Comparison of ENCODE assay signal across 16 cellular contexts in the genomic region with DNA sequence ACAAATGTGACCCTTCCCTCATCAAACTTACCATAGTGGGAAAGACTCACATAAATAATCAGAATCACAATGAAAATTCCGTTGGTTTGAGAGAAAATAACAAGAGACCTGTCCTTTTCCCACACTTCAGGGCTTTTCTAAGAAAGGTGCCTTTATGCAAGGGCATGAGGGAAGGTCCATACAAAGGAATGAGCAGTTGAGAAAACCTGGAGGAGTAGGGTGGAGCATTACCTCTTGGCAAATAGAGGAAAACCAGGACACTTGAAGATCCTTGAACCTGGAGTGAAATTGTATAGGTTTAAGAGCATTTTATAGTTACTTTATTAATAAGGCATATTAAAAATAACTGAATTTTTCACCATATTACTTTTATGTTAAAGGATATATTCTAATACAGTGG. TPM values are rescaled to one million over a fixed set of nuclear protein-coding genes. Genes with fewer than 3 reads are reported as not detected.
A peak's percentile ranks its signal among the peaks of the same experiment; 100 is the strongest.
DNase-seq lines count a peak whose midpoint lies in the region; ATAC-seq, FAIRE-seq and TF ChIP-seq lines count a peak whose summit lies in the region.
"Had no signal": no experiment of that assay in that cellular context is flagged by ENCODE, and none has a peak within 500 bp of the region (broad histone marks: within the 10 kb centered on the region; RNA-seq: fewer than 3 reads in every experiment).

No MANE protein-coding gene starts in this region.

- H2AK5ac ChIP-seq in H1 (ENCODE audit: low read depth, low read length), result no peak overlapping the region

- H2AFZ ChIP-seq in GM23338, result no peak overlapping the region
- no peak overlapping the region for H2AFZ ChIP-seq in H1 (ENCODE audit: low read length)
- H2AFZ ChIP-seq: PC-9 had no signal

- FAIRE-seq in H1 (lab: Jason Lieb, UNC), result no peak

- TF ChIP-seq POLR2A in H1 (IDR thresholded peaks at IDR 0.05; ENCODE audit: control extremely low read depth in 1 of 2, low read depth in 2 of 2, low read length in 2 of 2), result no peak
- TF ChIP-seq POLR2A in gastrocnemius medialis (IDR thresholded peaks at IDR 0.05), result no peak

- no peaks in the 10 kb centered on the region for H3K9me3 Mint-ChIP-seq in GM23338
- H3K9me3 Mint-ChIP-seq: CD4-positive, alpha-beta memory T cell had no signal

- no peaks in the 10 kb centered on the region for H3K9me2 ChIP-seq in GM23338 (ENCODE audit: insufficient read depth)

- no peak overlapping the region for H2BK15ac ChIP-seq in H1 (ENCODE audit: low read length)

- H2BK12ac ChIP-seq in H1 (ENCODE audit: low read depth, low read length), result no peak overlapping the region

- no peaks in the 10 kb centered on the region for H3K79me1 ChIP-seq in H1 (ENCODE audit: low read depth, low read length)

- in situ Hi-C loops in gastrocnemius medialis (cut with MboI; ENCODE audit: low sequenced_read_pairs in 4 of 4), result no loop called here

- H3K4me1 ChIP-seq in GM23338 (ENCODE audit: insufficient read depth), result 0 out of 2 replicates have a peak, but pooled peaks cover 4% of the 10 kb centered on the region
- peaks cover 0 to 4% (median 3%) of the 10 kb centered on the region in 4 experiments; a peak in 4 of 7 replicates for H3K4me1 ChIP-seq in H1 (replicated peaks in 1 of 4; ENCODE audit: control insufficient read depth in 3 of 4, insufficient read depth in 4 of 4, low read length in 3 of 4)
- peaks cover 4 to 10% of the 10 kb centered on the region in 2 donors for H3K4me1 ChIP-seq in gastrocnemius medialis

- H2BK20ac ChIP-seq in H1 (ENCODE audit: low read length), result no peak overlapping the region

- no peaks in the 10 kb centered on the region for H3F3A ChIP-seq in GM23338 (replicated peaks; ENCODE audit: low read depth)

- H3K4me2 ChIP-seq in GM23338 (peak overlapping the region; percentile 3; the same call in 1 of the 2 replicates), H1 (ENCODE audit: insufficient read depth in 1 of 2, low read depth in 2 of 2, low read length in 2 of 2) (0 out of 4 replicates have a peak overlapping the region, but pooled peaks of 1 of the 2 experiments have one; percentile 35)
- H3K4me2 ChIP-seq: PC-9 had no signal

- ATAC-seq in GM23338, result peak; percentile 94
- ATAC-seq in gastrocnemius medialis, result peak in 1 of 2 donors; percentile 27
- no peak for ATAC-seq in stimulated activated naive CD8-positive, alpha-beta T cell treated with anti-CD3 and anti-CD28 coated beads, Interleukin-15, Interleukin-2, amounts not matched to agents 100 U/mL and 50 U/mL, for 24 hours
- ATAC-seq in GM18867 (IDR thresholded peaks at IDR 0.05; ENCODE audit: unreplicated experiment), result no peak

- H3K27me3 ChIP-seq in GM23338 (ENCODE audit: insufficient read depth) (no peaks in the 10 kb centered on the region), H1 (replicated peaks in 1 of 4; ENCODE audit: control insufficient read depth in 3 of 4, extremely low read depth in 1 of 4, insufficient read depth in 3 of 4, low read length in 3 of 4) (no peaks in the 10 kb centered on the region), gastrocnemius medialis (no peaks in the 10 kb centered on the region)

- H3K18ac ChIP-seq in H1 (ENCODE audit: extremely low read depth, low read length), result no peak overlapping the region

- POLR2A ChIA-PET in H1 (lab: Charles Lee; ENCODE audit: partially characterized antibody), result no interaction called here

- H3K36me3 ChIP-seq in GM23338 (ENCODE audit: insufficient read depth), result no peaks in the 10 kb centered on the region
- peaks cover 0 to 10% (median 0%) of the 10 kb centered on the region in 4 experiments; a peak in 1 of 8 replicates for H3K36me3 ChIP-seq in H1 (ENCODE audit: control insufficient read depth in 2 of 4, insufficient read depth in 4 of 4, low read length in 3 of 4)
- peaks cover 0 to 33% of the 10 kb centered on the region in 2 donors for H3K36me3 ChIP-seq in gastrocnemius medialis

- H3K14ac ChIP-seq in H1 (ENCODE audit: insufficient read length), result no peak overlapping the region

- H3K9me3 ChIP-seq in H1 (ENCODE audit: insufficient read depth in 2 of 2, low read depth in 1 of 2, low read length in 1 of 2) (no peaks in the 10 kb centered on the region), gastrocnemius medialis (no peaks in the 10 kb centered on the region)

- TF ChIP-seq CTCF in GM23338 (conservative IDR thresholded peaks at IDR 0.05; ENCODE audit: low read depth in 2 of 2) (no peak), H1 (IDR thresholded peaks at IDR 0.05; ENCODE audit: control extremely low read depth in 1 of 3, insufficient read depth in 1 of 3, low read depth in 1 of 3, low read length in 3 of 3) (no peak), gastrocnemius medialis (IDR thresholded peaks at IDR 0.05 in 4 of 5, conservative IDR thresholded peaks at IDR 0.05 in 1 of 5) (no peak)

- WGBS in H1 (ENCODE audit: extremely low coverage in 1 of 2, insufficient coverage in 1 of 2, insufficient read length in 1 of 2, insufficient replicate concordance in 2 of 2, low coverage in 1 of 2, low lambda C conversion rate in 2 of 2, missing lambda C conversion rate in 1 of 2), 2 experiments, result 33% methylated on average over 1 of the region's 1 CpG; no CpG with 5 or more reads in 1 of the 2 experiments

- intact Hi-C loops in gastrocnemius medialis (cut with DNase I; ENCODE audit: low total_unique reads) (loop anchor here (5.0 kb wide), 1 partner anchor 41 kb away; no protein-coding TSS in a partner anchor), posterior vena cava (cut with DNase I) (no loop called here)

- no peak for TF ChIP-seq RAD21 in H1 (IDR thresholded peaks at IDR 0.05 in 1 of 2, conservative IDR thresholded peaks at IDR 0.05 in 1 of 2; ENCODE audit: low read depth in 2 of 2, low read length in 2 of 2)

- H3K27ac ChIP-seq in GM23338 (ENCODE audit: low read depth), result peak overlapping the region; percentile 40
- H3K27ac ChIP-seq in H1 (ENCODE audit: low read depth, low read length), result no peak overlapping the region
- peak overlapping the region; percentile 74 to 79 (median 78) for H3K27ac ChIP-seq in gastrocnemius medialis
- H3K27ac ChIP-seq: PC-9 had no signal

- H3K4me3 ChIP-seq in GM23338, result no peak overlapping the region
- H3K4me3 ChIP-seq in H1 (ENCODE audit: extremely low read depth in 1 of 4, insufficient read depth in 2 of 4, low read depth in 3 of 4, low read length in 4 of 4), result peak overlapping the region in 1 of 4 experiments; percentile 23; a peak in 1 of 8 replicates
- no peak overlapping the region for H3K4me3 ChIP-seq in gastrocnemius medialis
- H3K4me3 ChIP-seq: PC-9 had no signal

- H3K27ac Mint-ChIP-seq in GM23338, result peak overlapping the region; percentile 67; the same call in 1 of the 2 replicates

- no peak overlapping the region for H3K9ac ChIP-seq in H1 (replicated peaks in 1 of 4; ENCODE audit: extremely low read depth in 1 of 4, low read depth in 3 of 4, low read length in 3 of 4)

- DNase-seq in GM23338 (ENCODE audit: low spot score) (peak; percentile 81), H1 (ENCODE audit: low read depth in 1 of 2, low spot score in 2 of 2) (no peak), iPS-NIHi11 (ENCODE audit: low spot score) (peak; percentile 11), gastrocnemius medialis (no peak), COLO829 (ENCODE audit: low spot score) (no peak), posterior vena cava (ENCODE audit: low spot score) (no peak)
- no peak for DNase-seq in stimulated activated naive CD8-positive, alpha-beta T cell treated with anti-CD3 and anti-CD28 coated beads, Interleukin-15, Interleukin-2, amounts not matched to agents 100 U/mL and 50 U/mL, for 24 hours
- DNase-seq: CD4-positive, alpha-beta memory T cell; DMS79; NCI-H1048; NCI-H1436 treated with DMSO at 0.1 percent for 48 hours; NCI-H2029 treated with DMSO at 0.1 percent for 48 hours; NCI-H510A; NCI-H774; PC-9 had no signal

- H4K20me1 ChIP-seq in GM23338 (replicated peaks; ENCODE audit: insufficient read depth) (no peaks in the 10 kb centered on the region), H1 (replicated peaks in 1 of 2; ENCODE audit: control insufficient read depth in 1 of 2, insufficient read depth in 2 of 2, low read length in 2 of 2) (no peaks in the 10 kb centered on the region)

- no peak overlapping the region for H3K4ac ChIP-seq in H1 (replicated peaks; ENCODE audit: insufficient read length, low read depth, low read length)

- H3K56ac ChIP-seq in H1 (replicated peaks; ENCODE audit: insufficient read length, low read depth, low read length), result no peak overlapping the region

- H2BK5ac ChIP-seq in H1 (ENCODE audit: low read depth, low read length), result no peak overlapping the region

- H3K4me3 Mint-ChIP-seq in GM23338, result no peak overlapping the region; the same call in 2 of the 3 replicates
- H3K4me3 Mint-ChIP-seq: CD4-positive, alpha-beta memory T cell had no signal

- peaks cover 2% of the 10 kb centered on the region for H3K27me3 Mint-ChIP-seq in GM23338 (ENCODE audit: insufficient read depth, low read depth, poor library complexity)
- H3K27me3 Mint-ChIP-seq: CD4-positive, alpha-beta memory T cell had no signal

- H3K4me1 Mint-ChIP-seq in GM23338, result peaks cover 21% of the 10 kb centered on the region

- TF ChIP-seq EP300 in H1 (IDR thresholded peaks at IDR 0.05; ENCODE audit: borderline replicate concordance in 1 of 2, low read depth in 2 of 2, low read length in 2 of 2), result no peak

- no peak overlapping the region for H2BK120ac ChIP-seq in H1 (replicated peaks; ENCODE audit: low read depth, low read length)

- peaks cover 9% of the 10 kb centered on the region for H3K36me3 Mint-ChIP-seq in GM23338 (ENCODE audit: low read depth)

- no peak overlapping the region for H4K8ac ChIP-seq in H1 (ENCODE audit: extremely low read depth, insufficient read depth, low read length)

- no peaks in the 10 kb centered on the region for H3K23me2 ChIP-seq in H1 (ENCODE audit: low read depth, low read length)

- no peak overlapping the region for H4K5ac ChIP-seq in H1 (ENCODE audit: insufficient read length, low read depth, low read length)

- no peaks in the 10 kb centered on the region for H3K79me2 ChIP-seq in GM23338 (replicated peaks; ENCODE audit: insufficient read depth)
- H3K79me2 ChIP-seq in H1 (ENCODE audit: control insufficient read depth in 1 of 2, insufficient read depth in 2 of 2, low read length in 2 of 2), result no peaks in the 10 kb centered on the region

- CTCF ChIA-PET in H1 (lab: Charles Lee; ENCODE audit: partially characterized antibody), result interaction anchor here (2.4 kb wide), 1 partner anchor 108 kb away, joined by 6 read pairs; no protein-coding TSS in a partner anchor

- H4K91ac ChIP-seq in H1 (replicated peaks; ENCODE audit: insufficient read length, low read length), result no peak overlapping the region

- no peak overlapping the region for H3K23ac ChIP-seq in H1 (ENCODE audit: insufficient read length)

RNA-seq across cellular contexts. Expression of gene UBR2, which starts 54.3 kb away (rescaled TPM):
- 20.4 and 21.2 TPM in 2 replicates for total RNA-seq in GM23338 (2014; rRNA removed; shearing (Covaris generic))
- 5.3 and 6.7 TPM in 2 replicates for polyA plus RNA-seq in GM23338 (2016; fragmentation: Nextera tagmentation; extraction: Ambion mirVana)
- total RNA-seq in H1 (2021; fragmentation: NEBNext Ultra II Directional; extraction: Animal tissue kit (Norgen Biotek cat#: 25700)), result 17.2 and 19.5 TPM in 2 replicates
- 4.5 and 6.5 TPM in 2 replicates for polyA plus RNA-seq in H1 (2011; rRNA removed)
- 7.0 TPM for polyA plus RNA-seq in H1 (2011; cell fraction: cytosol; rRNA removed)
- polyA plus RNA-seq in H1 (2011; cell fraction: nucleus; rRNA removed), result 7.1 TPM
- polyA plus RNA-seq in H1 (2012, experiment 1 of 2), result 6.4 to 10.6 TPM (median 8.2 TPM) in 4 replicates
- polyA plus RNA-seq in H1 (2012, experiment 2 of 2), result 0.66 TPM
- 5.6 TPM for polyA plus RNA-seq in H1 (2013, experiment 1 of 2)
- polyA plus RNA-seq in H1 (2013, experiment 2 of 2), result 5.5 TPM
- polyA minus RNA-seq in H1 (2011; rRNA and poly(A)+ RNA removed), result 17.7 and 23.9 TPM in 2 replicates
- 10.2 TPM for polyA minus RNA-seq in H1 (2011; cell fraction: cytosol; rRNA and poly(A)+ RNA removed)
- 17.3 TPM for polyA minus RNA-seq in H1 (2011; cell fraction: nucleus; rRNA and poly(A)+ RNA removed)
- 10 to 100 TPM; 40.8 to 46.2 (median 44.7) TPM for total RNA-seq in gastrocnemius medialis
- 10 to 100 TPM; 29.3 to 29.4 TPM for total RNA-seq in posterior vena cava

Comparison
In these comparisons a context has a peak if more than half of its experiments do, and no peak if none do; other contexts are left out.
1. DNase-seq: peak in GM23338 (single experiment) and iPS-NIHi11 (single experiment); none in H1 (0 of 2), gastrocnemius medialis (0 of 2), stimulated activated naive CD8-positive, alpha-beta T cell treated with anti-CD3 and anti-CD28 coated beads, Interleukin-15, Interleukin-2, amounts not matched to agents 100 U/mL and 50 U/mL, for 24 hours (single experiment), COLO829 (single experiment) and posterior vena cava (single experiment).